Comparison of ENCODE assay signal across 11 cellular contexts in the genomic region with DNA sequence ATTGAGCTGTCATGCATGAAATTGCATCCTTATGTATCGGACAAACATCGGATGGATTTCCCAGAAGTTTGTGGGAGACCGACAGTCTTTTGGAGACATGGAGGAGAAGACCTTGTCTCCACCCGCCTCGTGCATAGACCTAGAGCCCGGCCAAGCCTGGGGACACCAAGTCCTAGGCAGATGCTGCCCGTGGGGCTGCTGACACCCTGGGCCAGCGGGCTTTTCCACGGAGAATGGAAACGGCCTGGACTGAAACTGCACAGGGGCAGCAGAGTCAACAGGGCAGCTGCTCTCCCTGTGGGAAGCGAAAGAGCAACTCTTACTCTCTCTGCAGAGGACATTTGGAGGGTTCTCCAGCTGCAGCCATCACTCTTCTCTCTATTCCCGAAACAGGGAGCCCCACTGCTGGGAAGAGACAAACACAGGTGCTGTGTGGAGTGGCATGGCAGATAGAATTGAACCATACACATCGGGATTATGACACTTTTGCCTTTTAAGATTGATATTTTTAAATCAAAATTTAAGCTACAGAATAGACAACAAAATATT.
DNase-seq lines count a peak whose midpoint lies in the region; ATAC-seq and TF ChIP-seq lines count a peak whose summit lies in the region.
"Had no signal": no experiment of that assay in that cellular context is flagged by ENCODE, and none has a peak within 500 bp of the region (broad histone marks: within the 10 kb centered on the region; RNA-seq: fewer than 3 reads in every experiment).

No MANE protein-coding gene starts in this region.

- H3K4me3 ChIP-seq in upper lobe of right lung: peak overlapping the region; percentile 25

- H3K36me3 ChIP-seq in upper lobe of right lung: no peaks in the 10 kb centered on the region

- peak; percentile 52 for DNase-seq in NCI-H146 (lab: John Stamatoyannopoulos, UW)
- DNase-seq in NCI-H146 treated with DMSO at 0.1 percent for 48 hours (lab: John Stamatoyannopoulos, UW; ENCODE audit: unreplicated experiment): no peak
- peak; percentile 47 for DNase-seq in SHP77 treated with DMSO at 0.1 percent for 48 hours (lab: John Stamatoyannopoulos, UW)
- DNase-seq in left cardiac atrium: no peak
- DNase-seq in upper lobe of right lung: no peak
- DNase-seq in NCI-H748 (lab: John Stamatoyannopoulos, UW; ENCODE audit: unreplicated experiment): no peak
- no peak for DNase-seq in activated CD8-positive, alpha-beta memory T cell treated with anti-CD3 and anti-CD28 coated beads, Interleukin-2, amount 50 U/mL, for 4 hours
- DNase-seq in stimulated activated CD4-positive, alpha-beta T cell treated with anti-CD3 and anti-CD28 coated beads, Interleukin-4, amount 100 ng/mL, for 24 hours: no peak
- DNase-seq: occipital lobe; stimulated activated CD4-positive, alpha-beta T cell treated with anti-CD3 and anti-CD28 coated beads, Interleukin-4, amount 100 ng/mL, for 1 hour; stimulated activated naive CD8-positive, alpha-beta T cell treated with anti-CD3 and anti-CD28 coated beads, Interleukin-15, amount 100 ng/mL, for 72 hours had no signal

- TF ChIP-seq CTCF in upper lobe of right lung (IDR thresholded peaks at IDR 0.05): no peak

- H3K27ac ChIP-seq in upper lobe of right lung: no peak overlapping the region

- no peaks in the 10 kb centered on the region for H3K9me3 ChIP-seq in upper lobe of right lung

- no peaks in the 10 kb centered on the region for H3K27me3 ChIP-seq in upper lobe of right lung

- no peaks in the 10 kb centered on the region for H3K4me1 ChIP-seq in upper lobe of right lung

- ATAC-seq in left cardiac atrium: peak; percentile 14 to 19
- peak; percentile 23 for ATAC-seq in upper lobe of right lung

- intact Hi-C loops in left cardiac atrium (cut with DNase I) (no loop called here), upper lobe of right lung (cut with DNase I) (no loop called here)

Comparison
In these comparisons a context has a peak if more than half of its experiments do, and no peak if none do; other contexts are left out.
1. DNase-seq: peak in NCI-H146 (single experiment) and SHP77 treated with DMSO at 0.1 percent for 48 hours (single experiment); none in NCI-H146 treated with DMSO at 0.1 percent for 48 hours (single experiment), left cardiac atrium (single experiment), upper lobe of right lung (single experiment), NCI-H748 (single experiment), activated CD8-positive, alpha-beta memory T cell treated with anti-CD3 and anti-CD28 coated beads, Interleukin-2, amount 50 U/mL, for 4 hours (single experiment) and stimulated activated CD4-positive, alpha-beta T cell treated with anti-CD3 and anti-CD28 coated beads, Interleukin-4, amount 100 ng/mL, for 24 hours (single experiment).